10 cellular contexts compared by ENCODE assay signal in the genomic region with DNA sequence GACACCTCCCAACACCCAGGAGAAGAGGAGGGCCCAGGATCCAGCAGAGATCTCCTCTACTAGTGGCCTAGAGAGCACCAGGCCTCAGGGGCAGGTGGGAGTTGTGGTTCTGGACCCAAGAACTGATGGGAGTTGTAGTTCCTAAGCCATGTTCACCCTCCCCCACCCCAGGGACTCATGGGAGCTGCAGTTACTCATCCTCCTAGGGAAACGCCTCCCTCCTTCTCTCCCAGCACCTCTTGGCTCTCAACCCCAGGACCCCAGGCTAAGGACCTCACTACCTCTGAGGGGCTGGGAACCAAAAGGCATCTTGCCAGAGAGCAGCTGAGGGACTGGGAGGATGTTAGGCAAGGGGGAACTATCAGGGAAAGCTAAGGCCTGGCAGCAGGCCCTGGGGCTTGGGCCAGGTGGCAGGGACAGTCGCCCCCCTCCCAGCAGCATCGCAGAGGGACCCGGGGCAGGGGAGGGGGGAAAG. TPM values are rescaled to one million over a fixed set of nuclear protein-coding genes. Genes with fewer than 3 reads are reported as not detected.
DNase-seq lines count a peak whose midpoint lies in the region; ATAC-seq and TF ChIP-seq lines count a peak whose summit lies in the region.
"Had no signal": no experiment of that assay in that cellular context is flagged by ENCODE, and none has a peak within 500 bp of the region (broad histone marks: within the 10 kb centered on the region; RNA-seq: fewer than 3 reads in every experiment).

No MANE protein-coding gene starts in this region.

- no peaks in the 10 kb centered on the region for H3K36me3 Mint-ChIP-seq in activated T-helper 17 cell treated with anti-CD3 and anti-CD28 coated beads, Interleukin-2, amount 50 U/mL, for 72 hours (ENCODE audit: low read depth)

- peaks cover 7 to 19% (median 14%) of the 10 kb centered on the region in 4 donors for H3K4me1 ChIP-seq in liver (ENCODE audit: control insufficient read depth in 4 of 4, insufficient read depth in 4 of 4, low read length in 3 of 4)

- H3K27me3 Mint-ChIP-seq in activated T-helper 17 cell treated with anti-CD3 and anti-CD28 coated beads, Interleukin-2, amount 50 U/mL, for 72 hours: no peaks in the 10 kb centered on the region

- peak; percentile 12 for DNase-seq in stimulated activated CD4-positive, alpha-beta T cell treated with anti-CD3 and anti-CD28 coated beads, Interleukin-1b, Interleukin-23, amount 100 ng/mL, for 48 hours
- DNase-seq in stimulated activated CD4-positive, alpha-beta T cell treated with anti-CD3 and anti-CD28 coated beads, Interleukin-4, amount 100 ng/mL, for 1 hour: no peak
- peak; percentile 63 for DNase-seq in brain microvascular endothelial cell
- DNase-seq in inferior parietal cortex (ENCODE audit: extremely low spot score): no peak
- DNase-seq in NCI-H69 (lab: John Stamatoyannopoulos, UW): no peak
- DNase-seq: T-helper 9 cell had no signal

- H3K36me3 ChIP-seq in brain microvascular endothelial cell (replicated peaks) (no peaks in the 10 kb centered on the region), liver (ENCODE audit: control insufficient read depth in 4 of 4, insufficient read depth in 3 of 4, low read depth in 1 of 4, low read length in 3 of 4) (no peaks in the 10 kb centered on the region)

- 62% methylated on average over 4 of the region's 4 CpGs for WGBS in liver

- no peak for TF ChIP-seq RAD21 in liver (IDR thresholded peaks at IDR 0.05)

- TF ChIP-seq CTCF in brain microvascular endothelial cell (IDR thresholded peaks at IDR 0.05; ENCODE audit: low read depth, low read length, missing control alignments): no peak
- no peak for TF ChIP-seq CTCF in liver (IDR thresholded peaks at IDR 0.05; ENCODE audit: low read depth, low read length, missing input control)

- in situ Hi-C loops in brain microvascular endothelial cell (cut with HindIII; ENCODE audit: low pct_ligation_motif_present, low sequenced_read_pairs): no loop called here

- H3K27ac Mint-ChIP-seq in activated T-helper 17 cell treated with anti-CD3 and anti-CD28 coated beads, Interleukin-2, amount 50 U/mL, for 72 hours: no peak overlapping the region

- peaks cover 6% of the 10 kb centered on the region for H3K4me1 Mint-ChIP-seq in activated T-helper 17 cell treated with anti-CD3 and anti-CD28 coated beads, Interleukin-2, amount 50 U/mL, for 72 hours

- no peaks in the 10 kb centered on the region for H3K27me3 ChIP-seq in brain microvascular endothelial cell (replicated peaks)
- no peaks in the 10 kb centered on the region for H3K27me3 ChIP-seq in liver (ENCODE audit: control insufficient read depth in 4 of 4, insufficient read depth in 4 of 4, low read length in 3 of 4)

- H3K27ac ChIP-seq in brain microvascular endothelial cell: no peak overlapping the region
- H3K27ac ChIP-seq in liver (ENCODE audit: low read depth in 1 of 2, low read length in 2 of 2): peak overlapping the region; percentile 49 to 56

- ATAC-seq in activated T-helper 17 cell treated with anti-CD3 and anti-CD28 coated beads, Interleukin-2, amount 50 U/mL, for 72 hours (replicated peaks): no peak
- ATAC-seq in GM19023 (IDR thresholded peaks at IDR 0.05; ENCODE audit: unreplicated experiment): no peak

- no peak overlapping the region for H3K9ac ChIP-seq in liver (ENCODE audit: low read depth in 1 of 2, low read length in 2 of 2)

- H3K4me3 ChIP-seq in brain microvascular endothelial cell (ENCODE audit: low read depth, low read length) (no peak overlapping the region), liver (ENCODE audit: low read depth in 1 of 3, low read length in 3 of 3) (peak overlapping the region; percentile 4 to 20 (median 7))

- no peak overlapping the region for H3K4me3 Mint-ChIP-seq in activated T-helper 17 cell treated with anti-CD3 and anti-CD28 coated beads, Interleukin-2, amount 50 U/mL, for 72 hours

- no peaks in the 10 kb centered on the region for H3K9me3 Mint-ChIP-seq in activated T-helper 17 cell treated with anti-CD3 and anti-CD28 coated beads, Interleukin-2, amount 50 U/mL, for 72 hours

- no peaks in the 10 kb centered on the region for H3K9me3 ChIP-seq in liver (ENCODE audit: control insufficient read depth in 4 of 4, low read length in 3 of 4)

TF ChIP-seq in liver, 16 proteins besides CTCF, POLR2A, EP300 and RAD21:
- TF ChIP-seq REST (IDR thresholded peaks at IDR 0.05): no peak
- TF ChIP-seq EGR1 (IDR thresholded peaks at IDR 0.05; ENCODE audit: low read depth in 2 of 2): no peak
- TF ChIP-seq HNF4G (IDR thresholded peaks at IDR 0.05): no peak
- TF ChIP-seq, protein P1, sequence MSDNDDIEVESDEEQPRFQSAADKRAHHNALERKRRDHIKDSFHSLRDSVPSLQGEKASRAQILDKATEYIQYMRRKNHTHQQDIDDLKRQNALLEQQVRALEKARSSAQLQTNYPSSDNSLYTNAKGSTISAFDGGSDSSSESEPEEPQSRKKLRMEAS (IDR thresholded peaks at IDR 0.05): no peak
- TF ChIP-seq HNF4A (conservative IDR thresholded peaks at IDR 0.05): no peak
- TF ChIP-seq ZBTB33 (IDR thresholded peaks at IDR 0.05): no peak
- TF ChIP-seq, protein P2, sequence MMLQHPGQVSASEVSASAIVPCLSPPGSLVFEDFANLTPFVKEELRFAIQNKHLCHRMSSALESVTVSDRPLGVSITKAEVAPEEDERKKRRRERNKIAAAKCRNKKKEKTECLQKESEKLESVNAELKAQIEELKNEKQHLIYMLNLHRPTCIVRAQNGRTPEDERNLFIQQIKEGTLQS (IDR thresholded peaks at IDR 0.05): no peak
- TF ChIP-seq YY1 (IDR thresholded peaks at IDR 0.05): no peak
- TF ChIP-seq FOXA1 (IDR thresholded peaks at IDR 0.05): no peak
- TF ChIP-seq JUND (IDR thresholded peaks at IDR 0.05): no peak
- no peak for TF ChIP-seq RXRA (IDR thresholded peaks at IDR 0.05)
- no peak for TF ChIP-seq GABPA (IDR thresholded peaks at IDR 0.05 in 1 of 2, conservative IDR thresholded peaks at IDR 0.05 in 1 of 2)
- no peak for TF ChIP-seq NR2F2 (IDR thresholded peaks at IDR 0.05)
- TF ChIP-seq SP1 (IDR thresholded peaks at IDR 0.05): no peak
- no peak for TF ChIP-seq TAF1 (conservative IDR thresholded peaks at IDR 0.05)
- no peak for TF ChIP-seq FOXA2 (IDR thresholded peaks at IDR 0.05)

RNA-seq across cellular contexts. Expression of gene SLC22A12, which starts 28.8 kb away (rescaled TPM):
- total RNA-seq in liver: under 1 TPM in 1 of 2 donors, not detected in 1; under 0.01 TPM
- under 1 TPM in 1 of 2 donors, not detected in 1; 0.02 TPM for polyA plus RNA-seq in liver
- not detected for total RNA-seq in activated T-helper 17 cell treated with anti-CD3 and anti-CD28 coated beads, Interleukin-2, amount 50 U/mL, for 72 hours
- polyA plus RNA-seq: esophagus had no signal

Comparison
In these comparisons a context has a peak if more than half of its experiments do, and no peak if none do; other contexts are left out.
1. DNase-seq: peak in stimulated activated CD4-positive, alpha-beta T cell treated with anti-CD3 and anti-CD28 coated beads, Interleukin-1b, Interleukin-23, amount 100 ng/mL, for 48 hours (single experiment) and brain microvascular endothelial cell (single experiment); none in stimulated activated CD4-positive, alpha-beta T cell treated with anti-CD3 and anti-CD28 coated beads, Interleukin-4, amount 100 ng/mL, for 1 hour (single experiment), inferior parietal cortex (single experiment) and NCI-H69 (single experiment).